41 cellular contexts compared by ENCODE assay signal in the genomic region with DNA sequence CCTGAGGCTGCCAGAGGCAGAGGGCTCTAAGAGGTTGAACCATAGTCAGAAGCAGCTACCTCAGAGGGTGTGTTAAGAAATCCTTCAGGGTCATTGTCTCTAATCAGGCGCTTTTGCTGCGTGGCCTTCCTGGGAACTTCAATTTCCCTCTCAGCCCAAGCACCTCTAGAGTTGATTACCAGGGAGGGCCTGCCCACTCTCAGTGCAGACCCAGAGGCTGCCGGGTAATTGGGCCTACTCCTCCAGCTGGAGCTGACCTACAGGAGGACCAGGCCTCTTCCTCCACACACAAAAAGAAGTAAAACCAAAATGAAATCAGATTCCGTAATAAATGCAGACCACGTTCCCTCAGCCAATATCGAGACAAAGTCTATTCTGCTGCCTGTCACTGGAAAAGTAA.
"Had no signal": no experiment of that assay in that cellular context is flagged by ENCODE, and none has a peak within 500 bp of the region (broad histone marks: within the 10 kb centered on the region; RNA-seq: fewer than 3 reads in every experiment).

No MANE protein-coding gene starts in this region.

- DNase-seq: activated effector memory CD4-positive, alpha-beta T cell treated with anti-CD3 and anti-CD28 coated beads, Interleukin-2, amount 50 U/mL, for 16 hours; activated effector memory CD4-positive, alpha-beta T cell treated with Interleukin-2 at 50 U/mL for 16 hours; activated gamma-delta T cell; activated gamma-delta T cell treated with Interleukin-2 at 50 U/mL for 16 hours; activated naive CD4-positive, alpha-beta T cell; activated naive CD4-positive, alpha-beta T cell treated with anti-CD3 and anti-CD28 coated beads for 36 hours; activated naive CD4-positive, alpha-beta T cell treated with anti-CD3 and anti-CD28 coated beads, Interleukin-2, amount 10 ng/mL, durations not matched to agents 7 days and 5 days; activated naive CD4-positive, alpha-beta T cell treated with anti-CD3 and anti-CD28 coated beads, Interleukin-2, amount 50 U/mL, for 16 hours; activated naive CD4-positive, alpha-beta T cell treated with Interleukin-2 at 50 U/mL for 16 hours; activated naive CD8-positive, alpha-beta T cell treated with anti-CD3 and anti-CD28 coated beads for 36 hours; activated naive CD8-positive, alpha-beta T cell treated with anti-CD3 and anti-CD28 coated beads, Interleukin-2, amount 10 ng/mL, durations not matched to agents 7 days and 5 days; activated naive CD8-positive, alpha-beta T cell treated with anti-CD3 and anti-CD28 coated beads, Interleukin-2, amount 50 U/mL, for 24 hours; activated T-cell treated with anti-CD3 and anti-CD28 coated beads for 4 hours; activated T-cell treated with anti-CD3 and anti-CD28 coated beads, Interleukin-2, amount 50 U/mL, for 1 hour; activated T-cell treated with anti-CD3 and anti-CD28 coated beads, Interleukin-2, amount 50 U/mL, for 24 hours; activated T-cell treated with anti-CD3 and anti-CD28 coated beads, Interleukin-2, amount 50 U/mL, for 4 hours; activated T-cell treated with anti-CD3 and anti-CD28 coated beads, Interleukin-2, amount 50 U/mL, for 48 hours; activated T-cell treated with anti-CD3 and anti-CD28 coated beads, Interleukin-2, amount 50 U/mL, for 72 hours; adrenal gland; amniotic stem cell; amygdala; anterior cingulate cortex; aorta; body of pancreas; brain microvascular endothelial cell; caudate nucleus; central memory CD4-positive, alpha-beta T cell; cerebellar nuclear complex had no signal

- H3K9me3 Mint-ChIP-seq: activated naive CD4-positive, alpha-beta T cell treated with anti-CD3 and anti-CD28 coated beads for 36 hours; activated naive CD4-positive, alpha-beta T cell treated with anti-CD3 and anti-CD28 coated beads, Interleukin-2, amount 10 ng/mL, durations not matched to agents 7 days and 5 days; activated naive CD4-positive, alpha-beta T cell treated with anti-CD3 and anti-CD28 coated beads, Interleukin-2, amount 50 U/mL, for 24 hours; activated naive CD4-positive, alpha-beta T cell treated with anti-CD3 and anti-CD28 coated beads, Interleukin-2, amount 50 U/mL, for 72 hours; activated naive CD8-positive, alpha-beta T cell treated with anti-CD3 and anti-CD28 coated beads for 36 hours; activated naive CD8-positive, alpha-beta T cell treated with anti-CD3 and anti-CD28 coated beads, Interleukin-2, amount 10 ng/mL, durations not matched to agents 7 days and 5 days; activated naive CD8-positive, alpha-beta T cell treated with anti-CD3 and anti-CD28 coated beads, Interleukin-2, amount 50 U/mL, for 24 hours; activated T-cell treated with anti-CD3 and anti-CD28 coated beads, Interleukin-2, amount 50 U/mL, for 24 hours; activated T-cell treated with anti-CD3 and anti-CD28 coated beads, Interleukin-2, amount 50 U/mL, for 4 hours; activated T-cell treated with anti-CD3 and anti-CD28 coated beads, Interleukin-2, amount 50 U/mL, for 72 hours; activated T-helper 1 cell treated with anti-CD3 and anti-CD28 coated beads, Interleukin-12 subunit alpha, Interleukin-12 subunit beta, Interleukin-2, Interleukin-4 antibody, amounts not matched to agents 30 ng/mL and 10 ng/mL and 1 ng/mL, durations not matched to agents 14 hours and 24 hours and 36 hours; activated T-helper 17 cell treated with anti-CD3 and anti-CD28 coated beads, Interleukin-2, amount 50 U/mL, for 72 hours; activated T-helper 2 cell treated with anti-CD3 and anti-CD28 coated beads, Interferon-gamma antibody, Interleukin-2, Interleukin-4, amounts not matched to agents 10 μg/mL and 5 μg/mL and 100 μg/mL, durations not matched to agents 14 hours and 24 hours and 36 hours; brain; central memory CD8-positive, alpha-beta T cell had no signal

- H3K36me3 Mint-ChIP-seq: activated naive CD4-positive, alpha-beta T cell treated with anti-CD3 and anti-CD28 coated beads, Interleukin-2, amount 10 ng/mL, durations not matched to agents 7 days and 5 days; activated naive CD4-positive, alpha-beta T cell treated with anti-CD3 and anti-CD28 coated beads, Interleukin-2, amount 50 U/mL, for 24 hours; activated naive CD4-positive, alpha-beta T cell treated with anti-CD3 and anti-CD28 coated beads, Interleukin-2, amount 50 U/mL, for 72 hours; activated naive CD8-positive, alpha-beta T cell; activated naive CD8-positive, alpha-beta T cell treated with anti-CD3 and anti-CD28 coated beads for 36 hours; activated naive CD8-positive, alpha-beta T cell treated with anti-CD3 and anti-CD28 coated beads, Interleukin-2, amount 10 ng/mL, durations not matched to agents 7 days and 5 days; brain had no signal

- H3K27me3 Mint-ChIP-seq: activated naive CD8-positive, alpha-beta T cell treated with anti-CD3 and anti-CD28 coated beads for 36 hours; activated naive CD8-positive, alpha-beta T cell treated with anti-CD3 and anti-CD28 coated beads, Interleukin-2, amount 50 U/mL, for 24 hours had no signal

- H3K27ac ChIP-seq: adrenal gland, ascending aorta, body of pancreas, brain microvascular endothelial cell, breast epithelium, cardiac muscle cell had no signal

- H3K27ac Mint-ChIP-seq: activated naive CD4-positive, alpha-beta T cell treated with anti-CD3 and anti-CD28 coated beads for 36 hours; activated naive CD4-positive, alpha-beta T cell treated with anti-CD3 and anti-CD28 coated beads, Interleukin-2, amount 10 ng/mL, durations not matched to agents 7 days and 5 days; activated naive CD4-positive, alpha-beta T cell treated with anti-CD3 and anti-CD28 coated beads, Interleukin-2, amount 50 U/mL, for 24 hours; activated naive CD4-positive, alpha-beta T cell treated with anti-CD3 and anti-CD28 coated beads, Interleukin-2, amount 50 U/mL, for 72 hours; activated naive CD8-positive, alpha-beta T cell; activated naive CD8-positive, alpha-beta T cell treated with anti-CD3 and anti-CD28 coated beads for 36 hours; activated naive CD8-positive, alpha-beta T cell treated with anti-CD3 and anti-CD28 coated beads, Interleukin-2, amount 10 ng/mL, durations not matched to agents 7 days and 5 days; activated naive CD8-positive, alpha-beta T cell treated with anti-CD3 and anti-CD28 coated beads, Interleukin-2, amount 50 U/mL, for 24 hours; activated T-cell treated with anti-CD3 and anti-CD28 coated beads, Interleukin-2, amount 50 U/mL, for 24 hours; activated T-cell treated with anti-CD3 and anti-CD28 coated beads, Interleukin-2, amount 50 U/mL, for 72 hours; activated T-helper 1 cell treated with anti-CD3 and anti-CD28 coated beads, Interleukin-12 subunit alpha, Interleukin-12 subunit beta, Interleukin-2, Interleukin-4 antibody, amounts not matched to agents 30 ng/mL and 10 ng/mL and 1 ng/mL, durations not matched to agents 14 hours and 24 hours and 36 hours; activated T-helper 17 cell treated with anti-CD3 and anti-CD28 coated beads, Interleukin-2, amount 50 U/mL, for 72 hours; activated T-helper 2 cell treated with anti-CD3 and anti-CD28 coated beads, Interferon-gamma antibody, Interleukin-2, Interleukin-4, amounts not matched to agents 10 μg/mL and 5 μg/mL and 100 μg/mL, durations not matched to agents 14 hours and 24 hours and 36 hours; brain had no signal

- FAIRE-seq: astrocyte, bronchial epithelial cell had no signal

- H3K9me3 ChIP-seq: adrenal gland, ascending aorta, body of pancreas, breast epithelium had no signal

- H3K36me3 ChIP-seq: adrenal gland, ascending aorta, brain microvascular endothelial cell, breast epithelium, cardiac muscle cell had no signal

- H3K4me3 ChIP-seq: adrenal gland, ascending aorta, body of pancreas, breast epithelium, cardiac muscle cell had no signal

- H3K27me3 ChIP-seq: adrenal gland, ascending aorta, body of pancreas, brain microvascular endothelial cell, cardiac muscle cell had no signal

- H3K4me1 Mint-ChIP-seq: activated naive CD4-positive, alpha-beta T cell treated with anti-CD3 and anti-CD28 coated beads, Interleukin-2, amount 10 ng/mL, durations not matched to agents 7 days and 5 days; activated naive CD4-positive, alpha-beta T cell treated with anti-CD3 and anti-CD28 coated beads, Interleukin-2, amount 50 U/mL, for 24 hours; activated naive CD8-positive, alpha-beta T cell treated with anti-CD3 and anti-CD28 coated beads for 36 hours; activated naive CD8-positive, alpha-beta T cell treated with anti-CD3 and anti-CD28 coated beads, Interleukin-2, amount 10 ng/mL, durations not matched to agents 7 days and 5 days; activated naive CD8-positive, alpha-beta T cell treated with anti-CD3 and anti-CD28 coated beads, Interleukin-2, amount 50 U/mL, for 24 hours; activated T-helper 17 cell treated with anti-CD3 and anti-CD28 coated beads, Interleukin-2, amount 50 U/mL, for 72 hours; central memory CD8-positive, alpha-beta T cell had no signal

- H3K4me3 Mint-ChIP-seq: activated naive CD4-positive, alpha-beta T cell treated with anti-CD3 and anti-CD28 coated beads for 36 hours; activated naive CD4-positive, alpha-beta T cell treated with anti-CD3 and anti-CD28 coated beads, Interleukin-2, amount 10 ng/mL, durations not matched to agents 7 days and 5 days; activated naive CD4-positive, alpha-beta T cell treated with anti-CD3 and anti-CD28 coated beads, Interleukin-2, amount 50 U/mL, for 24 hours; activated naive CD8-positive, alpha-beta T cell; activated naive CD8-positive, alpha-beta T cell treated with anti-CD3 and anti-CD28 coated beads for 36 hours; activated naive CD8-positive, alpha-beta T cell treated with anti-CD3 and anti-CD28 coated beads, Interleukin-2, amount 10 ng/mL, durations not matched to agents 7 days and 5 days; activated naive CD8-positive, alpha-beta T cell treated with anti-CD3 and anti-CD28 coated beads, Interleukin-2, amount 50 U/mL, for 24 hours; activated T-cell treated with anti-CD3 and anti-CD28 coated beads, Interleukin-2, amount 50 U/mL, for 24 hours; activated T-cell treated with anti-CD3 and anti-CD28 coated beads, Interleukin-2, amount 50 U/mL, for 4 hours; activated T-cell treated with anti-CD3 and anti-CD28 coated beads, Interleukin-2, amount 50 U/mL, for 72 hours; activated T-helper 1 cell treated with anti-CD3 and anti-CD28 coated beads, Interleukin-12 subunit alpha, Interleukin-12 subunit beta, Interleukin-2, Interleukin-4 antibody, amounts not matched to agents 30 ng/mL and 10 ng/mL and 1 ng/mL, durations not matched to agents 14 hours and 24 hours and 36 hours; activated T-helper 17 cell treated with anti-CD3 and anti-CD28 coated beads, Interleukin-2, amount 50 U/mL, for 72 hours; brain; central memory CD8-positive, alpha-beta T cell had no signal

- ATAC-seq: activated naive CD4-positive, alpha-beta T cell treated with anti-CD3 and anti-CD28 coated beads, Interleukin-2, amount 50 U/mL, for 72 hours; activated naive CD8-positive, alpha-beta T cell treated with anti-CD3 and anti-CD28 coated beads, Interleukin-2, amount 50 U/mL, for 24 hours; activated T-cell treated with anti-CD3 and anti-CD28 coated beads, Interleukin-2, amount 50 U/mL, for 4 hours; activated T-cell treated with anti-CD3 and anti-CD28 coated beads, Interleukin-2, amount 50 U/mL, for 72 hours; activated T-helper 17 cell treated with anti-CD3 and anti-CD28 coated beads, Interleukin-2, amount 50 U/mL, for 72 hours; body of pancreas had no signal

- H3K4me1 ChIP-seq: adrenal gland, ascending aorta, body of pancreas, breast epithelium had no signal
